Comparison of ENCODE assay signal across 10 cellular contexts in the genomic region with DNA sequence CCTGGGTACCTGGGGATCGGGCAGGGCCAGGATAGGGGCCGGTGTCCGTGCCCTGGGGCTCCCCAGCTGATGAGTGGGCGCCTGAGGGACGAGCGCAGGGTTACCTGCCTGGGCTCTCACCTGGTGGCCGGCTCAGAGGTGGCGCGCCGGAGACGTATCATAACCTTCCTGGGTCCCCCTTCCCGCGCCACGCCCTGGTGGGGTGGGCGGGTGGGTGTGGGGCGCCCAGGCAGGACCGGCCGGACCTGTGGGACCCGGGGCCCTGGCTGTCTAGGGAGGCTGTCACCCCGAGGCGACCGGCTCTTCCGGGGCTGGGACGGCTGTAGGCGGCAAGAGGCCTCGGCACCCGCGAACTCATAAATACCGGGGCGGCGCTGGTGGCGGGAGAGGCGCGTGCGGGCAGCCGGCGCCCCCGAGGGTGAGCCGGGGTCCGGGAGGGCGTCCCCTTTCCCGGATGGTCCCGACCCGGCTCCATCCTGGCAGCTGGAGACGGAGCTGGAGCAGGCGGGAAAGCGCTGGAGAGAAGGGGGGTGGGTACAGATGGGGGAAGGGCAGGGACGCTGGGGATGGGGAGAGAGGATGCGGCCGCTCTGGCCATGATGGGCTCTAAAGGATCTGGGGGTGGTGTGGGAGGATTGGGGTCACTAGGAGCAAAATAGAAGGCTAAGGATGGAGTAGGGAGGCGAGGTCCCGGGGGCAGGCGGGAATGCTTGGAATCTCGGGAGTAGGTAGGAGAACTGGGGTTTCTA. TPM values are rescaled to one million over a fixed set of nuclear protein-coding genes. Genes with fewer than 3 reads are reported as not detected.
DNase-seq lines count a peak whose midpoint lies in the region; ATAC-seq and TF ChIP-seq lines count a peak whose summit lies in the region.
"Had no signal": no experiment of that assay in that cellular context is flagged by ENCODE, and none has a peak within 500 bp of the region (broad histone marks: within the 10 kb centered on the region; RNA-seq: fewer than 3 reads in every experiment).

TSS of gene ACP7 (plus strand) at position 386 of the 749 bp plus-strand sequence. CDS start 902 bp downstream, outside the sequence.

- DNase-seq in activated gamma-delta T cell treated with Interleukin-2 at 50 U/mL for 16 hours: peak; percentile 29
- DNase-seq in hepatocyte (ENCODE audit: low spot score): peak; percentile 41
- DNase-seq in stimulated activated CD8-positive, alpha-beta memory T cell treated with anti-CD3 and anti-CD28 coated beads, Interleukin-4, amount 100 ng/mL, for 48 hours: peak; percentile 34
- DNase-seq in GDM1 (lab: John Stamatoyannopoulos, UW): no peak
- DNase-seq: Kasumi-1, left colon had no signal

- H3K36me3 ChIP-seq in HUES64 (ENCODE audit: insufficient read depth, low read length) (no peaks in the 10 kb centered on the region), hepatocyte (replicated peaks; ENCODE audit: insufficient read depth, low read depth) (no peaks in the 10 kb centered on the region)

- no peak for ATAC-seq in HG03457 (IDR thresholded peaks at IDR 0.05; ENCODE audit: unreplicated experiment)
- ATAC-seq in HG03439 (IDR thresholded peaks at IDR 0.05; ENCODE audit: unreplicated experiment): no peak
- ATAC-seq in HG03378 (IDR thresholded peaks at IDR 0.05; ENCODE audit: unreplicated experiment): no peak
- ATAC-seq: left colon had no signal

- peaks cover 4% of the 10 kb centered on the region; the same call in 1 of the 2 replicates for H3K4me1 ChIP-seq in HUES64 (ENCODE audit: insufficient read depth, low read length)
- H3K4me1 ChIP-seq in hepatocyte (ENCODE audit: insufficient read depth): no peaks in the 10 kb centered on the region

- H3K9ac ChIP-seq in HUES64 (ENCODE audit: low read depth, low read length): 0 out of 2 replicates have a peak within 1 kb of the TSS, but pooled peaks have one; percentile 17

- H3K4me2 ChIP-seq in hepatocyte: peak within 1 kb of the TSS; percentile 86

- peak within 1 kb of the TSS; percentile 50 for H2AFZ ChIP-seq in hepatocyte

- H3K4me3 ChIP-seq in HUES64 (ENCODE audit: low read length) (peak within 1 kb of the TSS; percentile 58), hepatocyte (peak within 1 kb of the TSS; percentile 33)

- no peak within 1 kb of the TSS for H3K27ac ChIP-seq in HUES64 (ENCODE audit: low read depth, low read length)
- no peak within 1 kb of the TSS for H3K27ac ChIP-seq in hepatocyte

- no peaks in the 10 kb centered on the region for H4K20me1 ChIP-seq in hepatocyte (ENCODE audit: insufficient read depth, poor library complexity, severe bottlenecking)

- H3K9me2 ChIP-seq in hepatocyte (replicated peaks; ENCODE audit: insufficient read depth): no peaks in the 10 kb centered on the region

- WGBS in HUES64: 5% methylated on average over 54 of the region's 54 CpGs
- 6% methylated on average over 25 of the region's 54 CpGs for WGBS in hepatocyte (ENCODE audit: low lambda C conversion rate, missing lambda C conversion rate)

- peaks cover 43% of the 10 kb centered on the region for H3K27me3 ChIP-seq in HUES64 (ENCODE audit: insufficient read depth, low read length)
- H3K27me3 ChIP-seq in hepatocyte: peaks cover 38% of the 10 kb centered on the region

- no peak for TF ChIP-seq CTCF in hepatocyte (IDR thresholded peaks at IDR 0.05; ENCODE audit: poor library complexity)

- no peaks in the 10 kb centered on the region for H3K79me2 ChIP-seq in hepatocyte

- H3K9me3 ChIP-seq in HUES64 (ENCODE audit: insufficient read depth, low read depth, low read length) (no peaks in the 10 kb centered on the region), hepatocyte (ENCODE audit: low read depth) (no peaks in the 10 kb centered on the region)

RNA-seq across cellular contexts. Expression of gene ACP7, which starts in this region (rescaled TPM):
- polyA plus RNA-seq in HUES64 (2013, experiment 1 of 2): 0.10 TPM
- polyA plus RNA-seq in HUES64 (2013, experiment 2 of 2): 0.19 TPM
- 0.16 and 0.23 TPM in 2 replicates for total RNA-seq in hepatocyte
- polyA plus RNA-seq in hepatocyte: 0.13 and 0.21 TPM in 2 replicates
- total RNA-seq: left colon had no signal

Comparison
In these comparisons a context has a peak if more than half of its experiments do, and no peak if none do; other contexts are left out.
1. Peak in DNase-seq, H3K4me3 ChIP-seq and H3K4me2 ChIP-seq in hepatocyte; RNA of the gene not detected or under 1 TPM.